23 cellular contexts compared by ENCODE assay signal in genomic region chr5:15940905-15941304, GRCh38.
DNase-seq lines count a peak whose midpoint lies in the region; ATAC-seq, FAIRE-seq and TF ChIP-seq lines count a peak whose summit lies in the region.
"Had no signal": no experiment of that assay in that cellular context is flagged by ENCODE, and none has a peak within 500 bp of the region (broad histone marks: within the 10 kb centered on the region; RNA-seq: fewer than 3 reads in every experiment).

No MANE protein-coding gene starts in this region.

- H3K27me3 Mint-ChIP-seq in endothelial cell (ENCODE audit: unreplicated experiment) (peaks cover 11% of the 10 kb centered on the region), HFFc6 (ENCODE audit: insufficient read depth) (peaks cover 6% of the 10 kb centered on the region; the same call in 1 of the 2 replicates), Calu3 (ENCODE audit: unreplicated experiment) (no peaks in the 10 kb centered on the region)
- H3K27me3 Mint-ChIP-seq: CD4-positive, alpha-beta memory T cell; CD4-positive, CD25-positive, alpha-beta regulatory T cell; CD8-positive, alpha-beta memory T cell had no signal

- no peak overlapping the region for H3K27ac ChIP-seq in A549
- H3K27ac ChIP-seq in IMR-90 (ENCODE audit: insufficient read depth, low read length), result no peak overlapping the region
- H3K27ac ChIP-seq: BLaER1 had no signal

- no peak overlapping the region for H2BK5ac ChIP-seq in IMR-90 (ENCODE audit: low read depth, low read length, poor library complexity, severe bottlenecking)

- no peaks in the 10 kb centered on the region for H3K79me1 ChIP-seq in IMR-90 (ENCODE audit: low read depth in 1 of 2, low read length in 2 of 2)

- no peak overlapping the region for H2BK120ac ChIP-seq in IMR-90 (ENCODE audit: low read depth, low read length)

- peaks cover 3% of the 10 kb centered on the region for H3K9me1 ChIP-seq in IMR-90 (ENCODE audit: insufficient read depth, low read length)

- no peak for TF ChIP-seq POLR2A in A549 (IDR thresholded peaks at IDR 0.05; ENCODE audit: low read length)
- TF ChIP-seq POLR2A in IMR-90 (IDR thresholded peaks at IDR 0.05; ENCODE audit: low read depth, low read length), result no peak

- H3K4me1 Mint-ChIP-seq in endothelial cell (ENCODE audit: unreplicated experiment) (peaks cover 29% of the 10 kb centered on the region), HFFc6 (ENCODE audit: low read depth) (peaks cover 48% of the 10 kb centered on the region), Calu3 (ENCODE audit: low read depth, unreplicated experiment) (no peaks in the 10 kb centered on the region)
- H3K4me1 Mint-ChIP-seq: CD14-positive monocyte; CD4-positive, alpha-beta memory T cell; CD4-positive, CD25-positive, alpha-beta regulatory T cell; CD8-positive, alpha-beta memory T cell had no signal

- H3K9me3 ChIP-seq in A549, result no peaks in the 10 kb centered on the region
- no peaks in the 10 kb centered on the region for H3K9me3 ChIP-seq in IMR-90 (ENCODE audit: control insufficient read depth, insufficient read depth, low read length)
- H3K9me3 ChIP-seq: BE2C, BLaER1 had no signal

- FAIRE-seq in A549 (lab: Jason Lieb, UNC), result no peak
- FAIRE-seq: A204.1, D721Med, G401.6, GM12891, GM19239 had no signal

- POLR2A ChIA-PET in A549 (lab: Yijun Ruan, JAX) (no interaction called here), IMR-90 (lab: Charles Lee; ENCODE audit: unreplicated experiment) (no interaction called here)

- in situ Hi-C loops in IMR-90 (cut with MboI; ENCODE audit: low sequenced_read_pairs), result no loop called here

- no peak overlapping the region for H2BK20ac ChIP-seq in IMR-90 (ENCODE audit: low read depth, low read length)

- H3K4me3 Mint-ChIP-seq in endothelial cell (ENCODE audit: unreplicated experiment) (peak overlapping the region; percentile 30), HFFc6 (no peak overlapping the region), Calu3 (ENCODE audit: low read depth, unreplicated experiment) (no peak overlapping the region)
- H3K4me3 Mint-ChIP-seq: CD14-positive monocyte; CD4-positive, alpha-beta memory T cell; CD4-positive, CD25-positive, alpha-beta regulatory T cell; CD8-positive, alpha-beta memory T cell had no signal

- BruUV-seq in IMR-90 (replicated peaks; lab: Mats Ljungman, UMichigan) (no TSS peak), Calu3 (replicated peaks; lab: Mats Ljungman, UMichigan) (no TSS peak)

- no peak overlapping the region for H3K4ac ChIP-seq in IMR-90 (ENCODE audit: low read depth, low read length)

- H3K4me1 ChIP-seq in A549 (no peaks in the 10 kb centered on the region), IMR-90 (ENCODE audit: control insufficient read depth, insufficient read depth, low read length) (peaks cover 20% of the 10 kb centered on the region)
- H3K4me1 ChIP-seq: BE2C, BLaER1 had no signal

- no peak for TF ChIP-seq EP300 in A549 (IDR thresholded peaks at IDR 0.05)

- dilution Hi-C loops in IMR-90 (cut with HindIII; ENCODE audit: low sequenced_read_pairs, unreplicated experiment), result no loop called here

- DNase-seq in A549 (ENCODE audit: low read depth in 1 of 2, low spot score in 1 of 2) (no peak), IMR-90 (no peak), endothelial cell (ENCODE audit: low spot score) (no peak), fibroblast of villous mesenchyme (ENCODE audit: low read depth) (no peak), HFFc6 (no peak), AG08396 (ENCODE audit: low spot score) (no peak), Calu3 (no peak)
- DNase-seq: 8988T; BE2C; C1 segment of cervical spinal cord; CD4-positive, alpha-beta memory T cell; CD4-positive, CD25-positive, alpha-beta regulatory T cell; CD8-positive, alpha-beta memory T cell; COR-L47; DMS79 treated with DMSO at 0.1 percent for 48 hours; GF-D8 had no signal

- H2BK15ac ChIP-seq in IMR-90 (ENCODE audit: low read depth, low read length), result no peak overlapping the region

- no peak overlapping the region for H3K4me2 ChIP-seq in A549
- no peak overlapping the region for H3K4me2 ChIP-seq in IMR-90 (ENCODE audit: low read depth, low read length)
- H3K4me2 ChIP-seq: BLaER1 had no signal

- H3K14ac ChIP-seq in IMR-90 (replicated peaks; ENCODE audit: low read depth, low read length), result no peak overlapping the region

- H3K27me3 ChIP-seq in IMR-90 (ENCODE audit: control insufficient read depth, insufficient read depth, low read length), result no peaks in the 10 kb centered on the region
- H3K27me3 ChIP-seq: BE2C, BLaER1 had no signal

- H2AFZ ChIP-seq in IMR-90 (replicated peaks; ENCODE audit: low read length, poor library complexity), result no peak overlapping the region

- WGBS in A549 (ENCODE audit: missing lambda C conversion rate), result 62% methylated on average over 3 of the region's 3 CpGs
- 100% methylated on average over 1 of the region's 3 CpGs; no CpG with 5 or more reads in 1 of the 2 experiments for WGBS in IMR-90 (ENCODE audit: extremely low coverage in 2 of 2, insufficient read length in 1 of 2), 2 experiments

- no peak for TF ChIP-seq RAD21 in A549 (conservative IDR thresholded peaks at IDR 0.05 in 1 of 2, IDR thresholded peaks at IDR 0.05 in 1 of 2)
- no peak for TF ChIP-seq RAD21 in IMR-90 (IDR thresholded peaks at IDR 0.05; ENCODE audit: low read length)

- H2AK5ac ChIP-seq in IMR-90 (ENCODE audit: low read depth, low read length), result no peak overlapping the region

- H3K23ac ChIP-seq in IMR-90 (ENCODE audit: low read depth, low read length), result no peak overlapping the region

- no peak overlapping the region for H3K18ac ChIP-seq in IMR-90 (ENCODE audit: low read depth, low read length)

- no peak for TF ChIP-seq CTCF in A549 (IDR thresholded peaks at IDR 0.05)
- TF ChIP-seq CTCF in IMR-90 (conservative IDR thresholded peaks at IDR 0.05; ENCODE audit: low read depth, low read length), result no peak
- no peak for TF ChIP-seq CTCF in endothelial cell (IDR thresholded peaks at IDR 0.05; ENCODE audit: unreplicated experiment)
- peak; percentile 13 for TF ChIP-seq CTCF in fibroblast of villous mesenchyme (IDR thresholded peaks at IDR 0.05; ENCODE audit: insufficient read depth, low read depth, low read length)
- TF ChIP-seq CTCF in HFFc6 (IDR thresholded peaks at IDR 0.05), result no peak
- no peak for TF ChIP-seq CTCF in Calu3 (IDR thresholded peaks at IDR 0.05; ENCODE audit: unreplicated experiment)

- H4K8ac ChIP-seq in IMR-90 (ENCODE audit: low read depth in 2 of 2, low read length in 2 of 2), result no peak overlapping the region

- no peak overlapping the region for H4K5ac ChIP-seq in IMR-90 (ENCODE audit: low read depth, low read length)

- peaks cover 8% of the 10 kb centered on the region for H3K36me3 ChIP-seq in IMR-90 (ENCODE audit: control insufficient read depth, insufficient read depth, low read length)
- H3K36me3 ChIP-seq: BE2C, BLaER1 had no signal

- no peak for ATAC-seq in A549
- no peak for ATAC-seq in IMR-90 (ENCODE audit: low read depth)

- no peak overlapping the region for H4K91ac ChIP-seq in IMR-90 (ENCODE audit: insufficient read depth, low read depth, low read length)

- H3K36me3 Mint-ChIP-seq in endothelial cell (ENCODE audit: low read depth, unreplicated experiment) (peaks cover 41% of the 10 kb centered on the region), HFFc6 (ENCODE audit: low read depth) (peaks cover 31% of the 10 kb centered on the region), Calu3 (ENCODE audit: insufficient read depth, unreplicated experiment) (no peaks in the 10 kb centered on the region)
- H3K36me3 Mint-ChIP-seq: CD14-positive monocyte; CD4-positive, alpha-beta memory T cell; CD4-positive, CD25-positive, alpha-beta regulatory T cell; CD8-positive, alpha-beta memory T cell had no signal

- H3K56ac ChIP-seq in IMR-90 (ENCODE audit: extremely low read depth, insufficient read depth, low read length), result no peak overlapping the region

- H3K9ac ChIP-seq in IMR-90 (ENCODE audit: low read depth, low read length), result no peak overlapping the region
- H3K9ac ChIP-seq: BLaER1 had no signal

- no peak overlapping the region for H3K4me3 ChIP-seq in A549
- H3K4me3 ChIP-seq in IMR-90 (ENCODE audit: insufficient read depth, low read depth, low read length), result no peak overlapping the region
- H3K4me3 ChIP-seq in fibroblast of villous mesenchyme (ENCODE audit: low read depth, low read length), result no peak overlapping the region
- H3K4me3 ChIP-seq: BLaER1 had no signal

- CTCF ChIA-PET in A549 (lab: Yijun Ruan, JAX) (no interaction called here), IMR-90 (lab: Yijun Ruan, JAX) (no interaction called here), Calu3 (lab: Charles Lee) (no interaction called here)

- H3K27ac Mint-ChIP-seq in endothelial cell (ENCODE audit: unreplicated experiment), result peak overlapping the region; percentile 4
- H3K27ac Mint-ChIP-seq in HFFc6, result no peak overlapping the region
- no peak overlapping the region for H3K27ac Mint-ChIP-seq in Calu3 (ENCODE audit: unreplicated experiment)
- H3K27ac Mint-ChIP-seq: CD14-positive monocyte; CD4-positive, alpha-beta memory T cell; CD4-positive, CD25-positive, alpha-beta regulatory T cell; CD8-positive, alpha-beta memory T cell had no signal

- H3K9me3 Mint-ChIP-seq in endothelial cell (ENCODE audit: unreplicated experiment) (no peaks in the 10 kb centered on the region), HFFc6 (no peaks in the 10 kb centered on the region), Calu3 (ENCODE audit: low read depth, unreplicated experiment) (peaks cover 19% of the 10 kb centered on the region)

- no peak overlapping the region for H2AK9ac ChIP-seq in IMR-90 (replicated peaks; ENCODE audit: low read depth, low read length, poor library complexity)

- intact Hi-C loops in IMR-90 (cut with micrococcal nuclease), result no loop called here
- intact Hi-C loops in Calu3 (cut with micrococcal nuclease; ENCODE audit: unreplicated experiment), result no loop called here

- H4K20me1 ChIP-seq in IMR-90 (ENCODE audit: insufficient read depth, low read length), result no peaks in the 10 kb centered on the region
- H4K20me1 ChIP-seq: BLaER1 had no signal

TF ChIP-seq in A549, 52 proteins besides CTCF, POLR2A, EP300 and RAD21 (continues in another document):
- TF ChIP-seq FOSB (CRISPR knock-in tag; IDR thresholded peaks at IDR 0.05), result no peak

TF ChIP-seq in IMR-90, 13 proteins besides CTCF, POLR2A, EP300 and RAD21:
- no peak for TF ChIP-seq MAZ (IDR thresholded peaks at IDR 0.05; ENCODE audit: borderline replicate concordance, low read depth, low read length)
- TF ChIP-seq MAFK (IDR thresholded peaks at IDR 0.05; ENCODE audit: low read depth, low read length), result peak; percentile 69
